8 cellular contexts compared by ENCODE assay signal in genomic region chr19:37370386-37370879, GRCh38. TPM values are rescaled to one million over a fixed set of nuclear protein-coding genes. Genes with fewer than 3 reads are reported as not detected.
DNase-seq lines count a peak whose midpoint lies in the region; ATAC-seq and TF ChIP-seq lines count a peak whose summit lies in the region.
"Not testable (repeated sequence)": the region's sequence is repeated elsewhere in the genome, so short reads cannot be mapped to it uniquely, and the experiment has no call there.

No MANE protein-coding gene starts in this region.

- peaks cover 0 to 11% (median 5%) of the 10 kb centered on the region in 3 donors for H3K36me3 Mint-ChIP-seq in naive thymus-derived CD8-positive, alpha-beta T cell

- peak overlapping the region; percentile 18 for H3K27ac ChIP-seq in substantia nigra (ENCODE audit: low read depth, low read length, poor library complexity, severe bottlenecking)

- peak overlapping the region; percentile 78 to 99 (median 98) for H3K27ac Mint-ChIP-seq in naive thymus-derived CD8-positive, alpha-beta T cell

- peak; percentile 18 for ATAC-seq in GM21737 (IDR thresholded peaks at IDR 0.05; ENCODE audit: unreplicated experiment)
- ATAC-seq in HG03432 (IDR thresholded peaks at IDR 0.05; ENCODE audit: unreplicated experiment): peak; percentile 29
- ATAC-seq in naive thymus-derived CD8-positive, alpha-beta T cell: peak; percentile 58 to 61

- in situ Hi-C loops in astrocyte of the cerebellum (cut with HindIII; ENCODE audit: low sequenced_read_pairs): not testable (repeated sequence)

- peak; percentile 41 to 51 for DNase-seq in SHP77 (lab: John Stamatoyannopoulos, UW)
- not testable (repeated sequence) for DNase-seq in astrocyte of the cerebellum (ENCODE audit: low read depth); naive thymus-derived CD8-positive, alpha-beta T cell
- peak in 26 of 42 donors; percentile 13 to 57 (median 32) for DNase-seq in head of caudate nucleus
- DNase-seq in substantia nigra (lab: John Stamatoyannopoulos, UW): peak in 4 of 49 donors; percentile 20 to 35 (median 28)

- H3K4me3 Mint-ChIP-seq in naive thymus-derived CD8-positive, alpha-beta T cell: peak overlapping the region; percentile 96 to 100 (median 99)

- not testable (repeated sequence) for H3K27me3 Mint-ChIP-seq in naive thymus-derived CD8-positive, alpha-beta T cell

- H3K9me3 Mint-ChIP-seq in naive thymus-derived CD8-positive, alpha-beta T cell: peaks cover 0 to 24% (median 9%) of the 10 kb centered on the region in 9 donors

- intact Hi-C loops in head of caudate nucleus (cut with DNase I): loop anchor here (2.0 to 5.0 kb wide), 3 partner anchors 36 to 398 kb away; partner anchors contain the start of genes ZNF569 and ZNF570

- H3K4me3 ChIP-seq in GM08714 (ENCODE audit: low read length) (peak overlapping the region; percentile 98), astrocyte of the cerebellum (ENCODE audit: low read depth, low read length) (peak overlapping the region; percentile 76)

- TF ChIP-seq CTCF in astrocyte of the cerebellum (IDR thresholded peaks at IDR 0.05; ENCODE audit: low read depth, low read length, missing control alignments): not testable (repeated sequence)

- POLR2A ChIA-PET in naive thymus-derived CD8-positive, alpha-beta T cell (lab: Charles Lee): interaction anchor here (0.5 to 2.1 kb wide), 19 partner anchors 17 to 1256 kb away, joined by 3 to 24 read pairs (median 5); partner anchors contain the start of genes POLR2I, SIPA1L3, WDR87 and ZFP30

- peaks cover 16 to 27% (median 17%) of the 10 kb centered on the region in 4 donors for H3K4me1 Mint-ChIP-seq in naive thymus-derived CD8-positive, alpha-beta T cell

RNA-seq across cellular contexts. Expression of gene ZNF527, which starts 0.5 kb away (rescaled TPM):
- 10 to 100 TPM; 10.9 to 15.1 TPM for total RNA-seq in naive thymus-derived CD8-positive, alpha-beta T cell
- polyA plus RNA-seq in naive thymus-derived CD8-positive, alpha-beta T cell: 10 to 100 TPM in 2 of 3 donors, 1 to 10 TPM in 1; 8.7 to 13.1 (median 10.9) TPM
